8 cellular contexts compared by ENCODE assay signal in the genomic region with DNA sequence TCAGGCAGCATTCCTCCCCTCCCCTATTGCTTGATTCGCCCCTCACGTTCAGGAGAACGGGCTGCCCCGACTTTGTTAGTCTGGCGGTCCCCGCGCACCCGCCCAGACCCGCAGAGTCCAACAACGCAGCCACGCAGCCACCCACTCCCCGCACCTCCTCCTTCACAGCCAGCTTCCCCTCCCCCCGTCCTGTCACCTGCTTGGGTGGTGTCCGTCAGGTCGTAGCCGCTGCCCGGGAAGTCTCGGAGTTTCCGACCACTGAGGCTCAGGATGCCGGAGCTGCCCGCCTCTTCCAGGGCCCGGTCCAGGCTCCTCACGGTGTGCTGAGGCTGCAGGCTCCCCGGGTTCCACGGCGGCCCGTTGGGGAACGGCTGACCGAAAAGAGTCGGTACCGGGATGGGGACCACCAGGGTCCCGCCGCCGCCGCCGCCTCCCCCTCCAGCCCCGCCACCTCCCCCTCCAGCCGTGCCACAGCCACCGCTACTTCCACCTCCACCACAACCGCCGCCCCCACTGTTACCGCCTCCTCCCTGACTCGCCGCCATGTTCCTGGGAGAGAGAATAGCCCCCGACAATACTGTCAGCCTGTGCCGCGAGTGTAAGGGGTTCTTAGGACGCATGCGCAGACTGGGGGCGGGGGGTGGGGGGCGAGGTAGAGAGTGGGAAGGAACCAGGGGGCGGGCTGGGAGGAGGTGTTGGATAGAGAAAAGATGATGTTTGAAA. TPM values are rescaled to one million over a fixed set of nuclear protein-coding genes. Genes with fewer than 3 reads are reported as not detected.
DNase-seq lines count a peak whose midpoint lies in the region; ATAC-seq and TF ChIP-seq lines count a peak whose summit lies in the region.

Gene LRCH2 (minus strand): TSS at position 600 of the 723 bp plus-strand sequence. CDS start 55 bp downstream, at position 545.

- H4K20me1 ChIP-seq in OCI-LY7 (ENCODE audit: insufficient read depth, low read length) = no peaks in the 10 kb centered on the region

- no peak within 1 kb of the TSS for H2AFZ ChIP-seq in OCI-LY7 (ENCODE audit: low read length)

- CTCF ChIA-PET in activated CD4-positive, alpha-beta T cell treated with anti-CD3 and anti-CD28 coated beads for 36 hours (lab: Charles Lee) = no interaction called here
- CTCF ChIA-PET in OCI-LY7 (lab: Charles Lee; ENCODE audit: unreplicated experiment) = no interaction called here

- BruUV-seq in OCI-LY7 (replicated peaks; lab: Mats Ljungman, UMichigan) = no TSS peak

- H3K9me3 Mint-ChIP-seq in activated CD4-positive, alpha-beta T cell treated with anti-CD3 and anti-CD28 coated beads for 36 hours (ENCODE audit: low read depth) = no peaks in the 10 kb centered on the region
- H3K9me3 Mint-ChIP-seq in activated CD4-positive, alpha-beta T cell treated with anti-CD3 and anti-CD28 coated beads, Interleukin-2, amount 10 ng/mL, durations not matched to agents 24 days and 14 days = no peaks in the 10 kb centered on the region

- POLR2A ChIA-PET in activated CD4-positive, alpha-beta T cell treated with anti-CD3 and anti-CD28 coated beads for 36 hours (lab: Charles Lee) = no interaction called here
- POLR2A ChIA-PET in OCI-LY7 (lab: Charles Lee) = no interaction called here

- no peak within 1 kb of the TSS for H3K27ac ChIP-seq in colonic mucosa
- H3K27ac ChIP-seq in lower lobe of right lung = peak within 1 kb of the TSS; percentile 36
- H3K27ac ChIP-seq in OCI-LY7 (ENCODE audit: low read depth, low read length, poor library complexity, severe bottlenecking) = no peak within 1 kb of the TSS

- ATAC-seq in activated CD4-positive, alpha-beta T cell treated with anti-CD3 and anti-CD28 coated beads for 36 hours = no peak
- peak; percentile 56 to 80 for ATAC-seq in lower lobe of right lung

- DNase-seq in activated CD4-positive, alpha-beta T cell treated with anti-CD3 and anti-CD28 coated beads for 36 hours = peak; percentile 3
- DNase-seq in activated CD4-positive, alpha-beta T cell treated with anti-CD3 and anti-CD28 coated beads, Interleukin-2, amount 50 U/mL, for 4 hours = no peak
- DNase-seq in colonic mucosa = peak; percentile 24
- peak; percentile 51 for DNase-seq in lower lobe of right lung
- peak; percentile 45 for DNase-seq in ureter (ENCODE audit: low spot score)
- no peak for DNase-seq in HPDE6-E6E7 (ENCODE audit: extremely low spot score)
- no peak for DNase-seq in activated CD4-positive, alpha-beta T cell treated with anti-CD3 and anti-CD28 coated beads, Interleukin-2, amount 10 ng/mL, durations not matched to agents 24 days and 14 days
- DNase-seq in OCI-LY7 (ENCODE audit: low spot score) = no peak

- peak within 1 kb of the TSS in 1 of 2 donors; percentile 26 for H3K9ac ChIP-seq in colonic mucosa (ENCODE audit: low read depth in 2 of 2, low read length in 2 of 2)

- H3K9me3 ChIP-seq in colonic mucosa (no peaks in the 10 kb centered on the region), lower lobe of right lung (no peaks in the 10 kb centered on the region), OCI-LY7 (ENCODE audit: low read length) (no peaks in the 10 kb centered on the region)

- H3K4me2 ChIP-seq in OCI-LY7 (ENCODE audit: low read length) = no peak within 1 kb of the TSS

- no peaks in the 10 kb centered on the region for H3K9me2 ChIP-seq in OCI-LY7 (ENCODE audit: insufficient read depth, low read length)

- peaks cover 11% of the 10 kb centered on the region for H3K27me3 ChIP-seq in colonic mucosa
- H3K27me3 ChIP-seq in lower lobe of right lung (ENCODE audit: low read depth) = no peaks in the 10 kb centered on the region

- H3K36me3 Mint-ChIP-seq in activated CD4-positive, alpha-beta T cell treated with anti-CD3 and anti-CD28 coated beads for 36 hours (ENCODE audit: low read depth) = no peaks in the 10 kb centered on the region
- no peaks in the 10 kb centered on the region for H3K36me3 Mint-ChIP-seq in activated CD4-positive, alpha-beta T cell treated with anti-CD3 and anti-CD28 coated beads, Interleukin-2, amount 10 ng/mL, durations not matched to agents 24 days and 14 days (ENCODE audit: low read depth)

- peaks cover 12% of the 10 kb centered on the region for H3K27me3 Mint-ChIP-seq in activated CD4-positive, alpha-beta T cell treated with anti-CD3 and anti-CD28 coated beads for 36 hours
- H3K27me3 Mint-ChIP-seq in activated CD4-positive, alpha-beta T cell treated with anti-CD3 and anti-CD28 coated beads, Interleukin-2, amount 10 ng/mL, durations not matched to agents 24 days and 14 days = peaks cover 24% of the 10 kb centered on the region

- H3K4me1 Mint-ChIP-seq in activated CD4-positive, alpha-beta T cell treated with anti-CD3 and anti-CD28 coated beads for 36 hours = peaks cover 4% of the 10 kb centered on the region
- no peaks in the 10 kb centered on the region for H3K4me1 Mint-ChIP-seq in activated CD4-positive, alpha-beta T cell treated with anti-CD3 and anti-CD28 coated beads, Interleukin-2, amount 10 ng/mL, durations not matched to agents 24 days and 14 days

- TF ChIP-seq CTCF in colonic mucosa (IDR thresholded peaks at IDR 0.05) = no peak
- no peak for TF ChIP-seq CTCF in lower lobe of right lung (IDR thresholded peaks at IDR 0.05)
- TF ChIP-seq CTCF in OCI-LY7 (conservative IDR thresholded peaks at IDR 0.05; ENCODE audit: low read length) = no peak

- no peaks in the 10 kb centered on the region for H3K79me2 ChIP-seq in OCI-LY7 (ENCODE audit: insufficient read depth, low read depth, low read length)

- H3K27ac Mint-ChIP-seq in activated CD4-positive, alpha-beta T cell treated with anti-CD3 and anti-CD28 coated beads for 36 hours = no peak within 1 kb of the TSS
- no peak within 1 kb of the TSS for H3K27ac Mint-ChIP-seq in activated CD4-positive, alpha-beta T cell treated with anti-CD3 and anti-CD28 coated beads, Interleukin-2, amount 10 ng/mL, durations not matched to agents 24 days and 14 days

- intact Hi-C loops in activated CD4-positive, alpha-beta T cell treated with anti-CD3 and anti-CD28 coated beads for 36 hours (cut with DNase I, micrococcal nuclease) = no loop called here
- intact Hi-C loops in colonic mucosa (cut with DNase I) (no loop called here), lower lobe of right lung (cut with DNase I) (no loop called here), OCI-LY7 (cut with micrococcal nuclease; ENCODE audit: unreplicated experiment) (no loop called here)
- intact Hi-C loops in activated CD4-positive, alpha-beta T cell treated with anti-CD3 and anti-CD28 coated beads, Interleukin-2, amount 10 ng/mL, durations not matched to agents 24 days and 14 days (cut with micrococcal nuclease) = no loop called here

- H3K4me1 ChIP-seq in colonic mucosa (no peaks in the 10 kb centered on the region), lower lobe of right lung (no peaks in the 10 kb centered on the region), OCI-LY7 (ENCODE audit: insufficient read depth, low read length, poor library complexity, severe bottlenecking) (no peaks in the 10 kb centered on the region)

- H3K4me3 Mint-ChIP-seq in activated CD4-positive, alpha-beta T cell treated with anti-CD3 and anti-CD28 coated beads for 36 hours = no peak within 1 kb of the TSS
- H3K4me3 Mint-ChIP-seq in activated CD4-positive, alpha-beta T cell treated with anti-CD3 and anti-CD28 coated beads, Interleukin-2, amount 10 ng/mL, durations not matched to agents 24 days and 14 days = no peak within 1 kb of the TSS

- H3K36me3 ChIP-seq in colonic mucosa (no peaks in the 10 kb centered on the region), lower lobe of right lung (no peaks in the 10 kb centered on the region), OCI-LY7 (ENCODE audit: insufficient read depth, low read length) (no peaks in the 10 kb centered on the region)

- H3K4me3 ChIP-seq in colonic mucosa = peak within 1 kb of the TSS; percentile 28
- peak within 1 kb of the TSS; percentile 54 for H3K4me3 ChIP-seq in lower lobe of right lung
- H3K4me3 ChIP-seq in OCI-LY7 (ENCODE audit: low read depth, low read length, poor library complexity, severe bottlenecking) = no peak within 1 kb of the TSS

RNA-seq across cellular contexts. Expression of gene LRCH2, which starts in this region (rescaled TPM):
- not detected for total RNA-seq in activated CD4-positive, alpha-beta T cell treated with anti-CD3 and anti-CD28 coated beads for 36 hours
- total RNA-seq in colonic mucosa (1 to 10 TPM in 1 of 2 donors, under 1 TPM in 1; 0.44 to 2.7 TPM), lower lobe of right lung (4.3 TPM), ureter (7.4 TPM), OCI-LY7 (2022) (not detected in 2 replicates)
- total RNA-seq in activated CD4-positive, alpha-beta T cell treated with anti-CD3 and anti-CD28 coated beads, Interleukin-2, amount 10 ng/mL, durations not matched to agents 24 days and 14 days = not detected in 2 replicates
- total RNA-seq in OCI-LY7 (2014; rRNA removed; shearing (Covaris generic)) = not detected in 2 replicates

Comparison
In these comparisons a context has a peak if more than half of its experiments do, and no peak if none do; other contexts are left out.
1. Peak in DNase-seq in activated CD4-positive, alpha-beta T cell treated with anti-CD3 and anti-CD28 coated beads for 36 hours; RNA of the gene not detected or under 1 TPM.
2. DNase-seq: peak in colonic mucosa (single experiment), lower lobe of right lung (single experiment) and ureter (single experiment); none in activated CD4-positive, alpha-beta T cell treated with anti-CD3 and anti-CD28 coated beads, Interleukin-2, amount 50 U/mL, for 4 hours (0 of 2), HPDE6-E6E7 (single experiment), activated CD4-positive, alpha-beta T cell treated with anti-CD3 and anti-CD28 coated beads, Interleukin-2, amount 10 ng/mL, durations not matched to agents 24 days and 14 days (single experiment) and OCI-LY7 (single experiment).